In genomic region chr10:118835682-118836326, GRCh38 we compare ENCODE assay signal across 13 cellular contexts.
A peak's percentile ranks its signal among the peaks of the same experiment; 100 is the strongest.
DNase-seq lines count a peak whose midpoint lies in the region; ATAC-seq, FAIRE-seq and TF ChIP-seq lines count a peak whose summit lies in the region.
"Had no signal": no experiment of that assay in that cellular context is flagged by ENCODE, and none has a peak within 500 bp of the region (broad histone marks: within the 10 kb centered on the region; RNA-seq: fewer than 3 reads in every experiment).

No MANE protein-coding gene starts in this region.

- peak; percentile 16 for ATAC-seq in left lung
- no peak for ATAC-seq in GM21786 (IDR thresholded peaks at IDR 0.05; ENCODE audit: unreplicated experiment)
- no peak for ATAC-seq in HG02840 (IDR thresholded peaks at IDR 0.05; ENCODE audit: low FRiP score, unreplicated experiment)
- ATAC-seq: activated T-cell treated with anti-CD3 and anti-CD28 coated beads, Interleukin-2, amount 50 U/mL, for 4 hours; natural killer cell treated with Interleukin-12 subunit alpha and Interleukin-12 subunit beta and Interleukin-15 and Interleukin-18, amount 100 ng/mL, for 72 hours had no signal

- H3K27ac Mint-ChIP-seq in astrocyte (ENCODE audit: unreplicated experiment), result no peak overlapping the region
- H3K27ac Mint-ChIP-seq: IgD-negative memory B cell; natural killer cell treated with Interleukin-12 subunit alpha and Interleukin-12 subunit beta and Interleukin-15 and Interleukin-18, amount 100 ng/mL, for 72 hours had no signal

- H3K4me1 ChIP-seq in astrocyte (ENCODE audit: insufficient read depth, low read length), result no peaks in the 10 kb centered on the region
- H3K4me1 ChIP-seq in left lung, result peaks cover 0 to 8% of the 10 kb centered on the region in 2 donors

- H3K36me3 ChIP-seq in astrocyte (ENCODE audit: insufficient read depth, low read length) (no peaks in the 10 kb centered on the region), left lung (no peaks in the 10 kb centered on the region)

- H3K27me3 ChIP-seq in astrocyte (ENCODE audit: insufficient read depth, low read length) (no peaks in the 10 kb centered on the region), left lung (no peaks in the 10 kb centered on the region)

- H3K36me3 Mint-ChIP-seq in astrocyte (ENCODE audit: low read depth, unreplicated experiment), result peaks cover 4% of the 10 kb centered on the region
- H3K36me3 Mint-ChIP-seq: natural killer cell treated with Interleukin-12 subunit alpha and Interleukin-12 subunit beta and Interleukin-15 and Interleukin-18, amount 100 ng/mL, for 72 hours had no signal

- no peak overlapping the region for H3K4me2 ChIP-seq in astrocyte (ENCODE audit: low read length)

- intact Hi-C loops in left lung (cut with DNase I), result no loop called here

- no peaks in the 10 kb centered on the region for H4K20me1 ChIP-seq in astrocyte (ENCODE audit: insufficient read depth, low read length)

- H3K9ac ChIP-seq in astrocyte (ENCODE audit: low read length), result no peak overlapping the region

- H3K4me3 ChIP-seq in astrocyte (ENCODE audit: insufficient read depth, low read depth, low read length) (no peak overlapping the region), left lung (no peak overlapping the region)

- H2AFZ ChIP-seq in astrocyte (ENCODE audit: low read depth, low read length), result no peak overlapping the region

- H3K27ac ChIP-seq in astrocyte (ENCODE audit: low read depth, low read length) (no peak overlapping the region), left lung (no peak overlapping the region)

- no peaks in the 10 kb centered on the region for H3K9me3 ChIP-seq in astrocyte (ENCODE audit: insufficient read depth, low read depth, low read length)
- no peaks in the 10 kb centered on the region for H3K9me3 ChIP-seq in left lung

- peaks cover 11% of the 10 kb centered on the region for H3K27me3 Mint-ChIP-seq in astrocyte (ENCODE audit: low read depth, unreplicated experiment)

- H3K4me1 Mint-ChIP-seq in astrocyte (ENCODE audit: low read depth, unreplicated experiment), result peaks cover 24% of the 10 kb centered on the region

- peaks cover 10% of the 10 kb centered on the region for H3K9me3 Mint-ChIP-seq in astrocyte (ENCODE audit: unreplicated experiment)
- H3K9me3 Mint-ChIP-seq: natural killer cell treated with Interleukin-12 subunit alpha and Interleukin-12 subunit beta and Interleukin-15 and Interleukin-18, amount 100 ng/mL, for 72 hours had no signal

- FAIRE-seq in astrocyte (lab: Jason Lieb, UNC), result no peak
- FAIRE-seq: TTC549 had no signal

- no peaks in the 10 kb centered on the region for H3K79me2 ChIP-seq in astrocyte (ENCODE audit: insufficient read depth, low read length)

- TF ChIP-seq CTCF in astrocyte (IDR thresholded peaks at IDR 0.05; ENCODE audit: insufficient read depth, low read depth, low read length), result no peak
- no peak for TF ChIP-seq CTCF in left lung (IDR thresholded peaks at IDR 0.05)

- DNase-seq in DMS53 (lab: John Stamatoyannopoulos, UW) (peak; percentile 99), NCI-H146 treated with DMSO at 0.1 percent for 48 hours (lab: John Stamatoyannopoulos, UW; ENCODE audit: unreplicated experiment) (peak; percentile 6), astrocyte (ENCODE audit: low read depth) (peak; percentile 37), left lung (no peak), NCI-H128 (lab: John Stamatoyannopoulos, UW; ENCODE audit: unreplicated experiment) (no peak), GM19238 (ENCODE audit: insufficient read length, low spot score) (no peak)
- DNase-seq: activated T-cell treated with anti-CD3 and anti-CD28 coated beads, Interleukin-2, amount 50 U/mL, for 4 hours; stimulated activated CD4-positive, alpha-beta T cell treated with anti-CD3 and anti-CD28 coated beads, Interleukin-4, amount 100 ng/mL, for 1 hour had no signal

- H3K4me3 Mint-ChIP-seq in astrocyte (ENCODE audit: unreplicated experiment), result no peak overlapping the region
- H3K4me3 Mint-ChIP-seq: activated T-cell treated with anti-CD3 and anti-CD28 coated beads, Interleukin-2, amount 50 U/mL, for 4 hours; IgD-negative memory B cell; natural killer cell treated with Interleukin-12 subunit alpha and Interleukin-12 subunit beta and Interleukin-15 and Interleukin-18, amount 100 ng/mL, for 72 hours had no signal

Comparison
In these comparisons a context has a peak if more than half of its experiments do, and no peak if none do; other contexts are left out.
1. DNase-seq: peak in DMS53 (single experiment), NCI-H146 treated with DMSO at 0.1 percent for 48 hours (single experiment) and astrocyte (single experiment); none in left lung (0 of 2), NCI-H128 (single experiment) and GM19238 (single experiment).